In the genomic region with DNA sequence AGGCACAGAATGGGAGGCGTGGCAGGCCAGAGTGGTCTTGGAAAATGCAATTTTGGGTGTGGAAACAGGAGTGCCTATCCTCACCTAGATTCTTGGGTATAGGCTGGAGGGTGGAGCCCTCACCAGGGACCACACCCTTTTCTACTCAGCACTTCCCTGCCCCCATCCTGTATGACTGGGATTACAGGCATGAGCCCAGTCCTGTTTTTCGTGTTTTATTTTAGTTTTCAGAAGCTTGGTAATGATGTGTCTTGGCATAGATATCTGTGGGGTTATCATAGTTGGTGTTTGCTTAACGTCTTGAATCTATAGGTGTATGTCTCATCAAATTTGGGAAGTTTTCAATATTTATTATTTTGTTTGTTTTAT, we compare ENCODE assay signal across 25 cellular contexts.
"Had no signal": no experiment of that assay in that cellular context is flagged by ENCODE, and none has a peak within 500 bp of the region (broad histone marks: within the 10 kb centered on the region; RNA-seq: fewer than 3 reads in every experiment).

No MANE protein-coding gene starts in this region.

- H3K27me3 Mint-ChIP-seq: activated CD8-positive, alpha-beta T cell treated with anti-CD3 and anti-CD28 coated beads for 36 hours; activated naive CD4-positive, alpha-beta T cell treated with anti-CD3 and anti-CD28 coated beads, Interleukin-2, amount 50 U/mL, for 24 hours; central memory CD8-positive, alpha-beta T cell had no signal

- H3K36me3 Mint-ChIP-seq: activated naive CD4-positive, alpha-beta T cell treated with anti-CD3 and anti-CD28 coated beads, Interleukin-2, amount 50 U/mL, for 24 hours had no signal

- H3K9me3 Mint-ChIP-seq: activated CD8-positive, alpha-beta T cell treated with anti-CD3 and anti-CD28 coated beads for 36 hours; central memory CD8-positive, alpha-beta T cell had no signal

- H3K9me3 ChIP-seq: ascending aorta, body of pancreas, SJSA1 had no signal

- H3K4me3 ChIP-seq: ascending aorta, body of pancreas, SJSA1 had no signal

- H3K4me1 ChIP-seq: ascending aorta, body of pancreas had no signal

- H3K4me1 Mint-ChIP-seq: central memory CD8-positive, alpha-beta T cell had no signal

- H3K4me3 Mint-ChIP-seq: activated CD8-positive, alpha-beta T cell treated with anti-CD3 and anti-CD28 coated beads for 36 hours; activated naive CD4-positive, alpha-beta T cell treated with anti-CD3 and anti-CD28 coated beads, Interleukin-2, amount 50 U/mL, for 24 hours; activated T-helper 1 cell treated with anti-CD3 and anti-CD28 coated beads, Interleukin-12 subunit alpha, Interleukin-12 subunit beta, Interleukin-2, Interleukin-4 antibody, amounts not matched to agents 30 ng/mL and 10 ng/mL and 1 ng/mL, durations not matched to agents 14 hours and 24 hours and 36 hours; central memory CD8-positive, alpha-beta T cell had no signal

- DNase-seq: activated CD4-positive, alpha-beta T cell treated with anti-CD3 and anti-CD28 coated beads for 4 hours; activated CD8-positive, alpha-beta memory T cell treated with anti-CD3 and anti-CD28 coated beads, Interleukin-2, amount 50 U/mL, for 4 hours; activated CD8-positive, alpha-beta T cell treated with anti-CD3 and anti-CD28 coated beads for 36 hours; activated effector memory CD4-positive, alpha-beta T cell treated with Interleukin-2 at 50 U/mL for 16 hours; activated naive CD4-positive, alpha-beta T cell; activated T-cell treated with anti-CD3 and anti-CD28 coated beads, Interleukin-2, amount 50 U/mL, for 1 hour; body of pancreas; MM.1S; NCI-H1105; NCI-H1436; NCI-H1694 treated with DMSO at 0.1 percent for 48 hours; NCI-H2029 treated with DMSO at 0.1 percent for 48 hours; NCI-H510A treated with DMSO at 0.1 percent for 48 hours; NCI-H69; RPMI8226; SHP77; SW 1271 had no signal

- H3K27ac ChIP-seq: ascending aorta, body of pancreas, SJSA1 had no signal

- H3K27ac Mint-ChIP-seq: activated CD8-positive, alpha-beta T cell treated with anti-CD3 and anti-CD28 coated beads for 36 hours; activated naive CD4-positive, alpha-beta T cell treated with anti-CD3 and anti-CD28 coated beads, Interleukin-2, amount 50 U/mL, for 24 hours; activated T-helper 1 cell treated with anti-CD3 and anti-CD28 coated beads, Interleukin-12 subunit alpha, Interleukin-12 subunit beta, Interleukin-2, Interleukin-4 antibody, amounts not matched to agents 30 ng/mL and 10 ng/mL and 1 ng/mL, durations not matched to agents 14 hours and 24 hours and 36 hours had no signal

- H3K27me3 ChIP-seq: ascending aorta, body of pancreas, SJSA1 had no signal

- ATAC-seq: activated CD4-positive, CD25-positive, alpha-beta regulatory T cell treated with anti-CD3 and anti-CD28 coated beads, Interleukin-2, amount 50 U/mL, for 24 hours; activated CD8-positive, alpha-beta T cell treated with anti-CD3 and anti-CD28 coated beads for 36 hours; body of pancreas; Panc1; SK-N-SH treated with all-trans-retinoic acid at 6 μM for 48 hours had no signal

- H3K36me3 ChIP-seq: ascending aorta, SJSA1 had no signal
